13 cellular contexts compared by ENCODE assay signal in the genomic region with DNA sequence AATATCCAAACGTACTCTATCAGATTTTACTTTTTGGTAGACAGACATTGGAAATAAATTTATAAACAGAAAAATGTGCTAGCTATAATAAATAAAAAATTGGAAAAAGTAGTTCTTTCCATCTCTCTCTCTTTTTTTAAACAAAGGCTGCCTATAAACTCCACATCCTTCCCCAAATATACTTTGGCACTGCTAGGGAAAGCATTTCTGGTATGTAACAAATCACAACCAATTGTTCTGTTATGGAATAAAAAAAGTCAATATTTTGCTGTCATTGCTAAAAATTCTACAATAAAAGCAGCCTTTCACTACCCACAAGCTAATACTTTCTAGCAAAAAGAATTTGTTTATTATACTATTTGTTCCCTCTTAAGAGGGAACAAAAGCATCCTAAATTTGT.
"Had no signal": no experiment of that assay in that cellular context is flagged by ENCODE, and none has a peak within 500 bp of the region (broad histone marks: within the 10 kb centered on the region; RNA-seq: fewer than 3 reads in every experiment).

No MANE protein-coding gene starts in this region.

- H3K27me3 Mint-ChIP-seq: activated CD4-positive, alpha-beta T cell treated with anti-CD3 and anti-CD28 coated beads, Interleukin-2, amount 10 ng/mL, durations not matched to agents 7 days and 5 days; activated naive CD4-positive, alpha-beta T cell treated with anti-CD3 and anti-CD28 coated beads, Interleukin-2, amount 10 ng/mL, durations not matched to agents 7 days and 5 days; naive B cell; stimulated activated memory B cell treated with anti-CD40 and anti-IgM and Interleukin-4, amounts not matched to agents 10 μg/mL and 1 μg/mL and 100 μg/mL, for 72 hours had no signal

- H3K9me3 ChIP-seq: adrenal gland had no signal

- H3K36me3 ChIP-seq: adrenal gland had no signal

- H3K27ac Mint-ChIP-seq: activated CD4-positive, alpha-beta T cell treated with anti-CD3 and anti-CD28 coated beads, Interleukin-2, amount 10 ng/mL, durations not matched to agents 7 days and 5 days; activated naive CD4-positive, alpha-beta T cell treated with anti-CD3 and anti-CD28 coated beads, Interleukin-2, amount 10 ng/mL, durations not matched to agents 7 days and 5 days; activated T-helper 2 cell treated with anti-CD3 and anti-CD28 coated beads, Interferon-gamma antibody, Interleukin-2, Interleukin-4, amounts not matched to agents 10 μg/mL and 5 μg/mL and 100 μg/mL, durations not matched to agents 14 hours and 24 hours and 36 hours; mesothelial cell of epicardium; naive B cell; stimulated activated memory B cell treated with anti-CD40 and anti-IgM and Interleukin-4, amounts not matched to agents 10 μg/mL and 1 μg/mL and 100 μg/mL, for 72 hours had no signal

- H3K4me1 Mint-ChIP-seq: activated CD4-positive, alpha-beta T cell treated with anti-CD3 and anti-CD28 coated beads, Interleukin-2, amount 10 ng/mL, durations not matched to agents 7 days and 5 days; activated naive CD4-positive, alpha-beta T cell treated with anti-CD3 and anti-CD28 coated beads, Interleukin-2, amount 10 ng/mL, durations not matched to agents 7 days and 5 days; naive B cell; stimulated activated memory B cell treated with anti-CD40 and anti-IgM and Interleukin-4, amounts not matched to agents 10 μg/mL and 1 μg/mL and 100 μg/mL, for 72 hours had no signal

- H3K9me3 Mint-ChIP-seq: activated CD4-positive, alpha-beta T cell treated with anti-CD3 and anti-CD28 coated beads, Interleukin-2, amount 10 ng/mL, durations not matched to agents 7 days and 5 days; activated naive CD4-positive, alpha-beta T cell treated with anti-CD3 and anti-CD28 coated beads, Interleukin-2, amount 10 ng/mL, durations not matched to agents 7 days and 5 days; activated T-helper 2 cell treated with anti-CD3 and anti-CD28 coated beads, Interferon-gamma antibody, Interleukin-2, Interleukin-4, amounts not matched to agents 10 μg/mL and 5 μg/mL and 100 μg/mL, durations not matched to agents 14 hours and 24 hours and 36 hours; mesothelial cell of epicardium; naive B cell; stimulated activated memory B cell treated with anti-CD40 and anti-IgM and Interleukin-4, amounts not matched to agents 10 μg/mL and 1 μg/mL and 100 μg/mL, for 72 hours had no signal

- H3K36me3 Mint-ChIP-seq: activated naive CD4-positive, alpha-beta T cell treated with anti-CD3 and anti-CD28 coated beads, Interleukin-2, amount 10 ng/mL, durations not matched to agents 7 days and 5 days; mesothelial cell of epicardium; naive B cell; stimulated activated memory B cell treated with anti-CD40 and anti-IgM and Interleukin-4, amounts not matched to agents 10 μg/mL and 1 μg/mL and 100 μg/mL, for 72 hours had no signal

- H3K27me3 ChIP-seq: adrenal gland had no signal

- H3K4me3 Mint-ChIP-seq: activated CD4-positive, alpha-beta T cell treated with anti-CD3 and anti-CD28 coated beads, Interleukin-2, amount 10 ng/mL, durations not matched to agents 7 days and 5 days; activated naive CD4-positive, alpha-beta T cell treated with anti-CD3 and anti-CD28 coated beads, Interleukin-2, amount 10 ng/mL, durations not matched to agents 7 days and 5 days; mesothelial cell of epicardium; naive B cell; stimulated activated memory B cell treated with anti-CD40 and anti-IgM and Interleukin-4, amounts not matched to agents 10 μg/mL and 1 μg/mL and 100 μg/mL, for 72 hours had no signal

- DNase-seq: activated CD4-positive, alpha-beta T cell treated with anti-CD3 and anti-CD28 coated beads, Interleukin-2, amount 10 ng/mL, durations not matched to agents 7 days and 5 days; activated CD4-positive, CD25-positive, alpha-beta regulatory T cell; activated naive CD4-positive, alpha-beta T cell treated with anti-CD3 and anti-CD28 coated beads, Interleukin-2, amount 10 ng/mL, durations not matched to agents 7 days and 5 days; activated T-cell treated with anti-CD3 and anti-CD28 coated beads for 4 hours; adrenal gland; hippocampal formation; naive B cell; posterior cingulate gyrus; small intestine; stimulated activated CD4-positive, alpha-beta T cell treated with anti-CD3 and anti-CD28 coated beads, Interleukin-1b, Interleukin-23, amount 100 ng/mL, for 48 hours had no signal

- H3K4me3 ChIP-seq: adrenal gland had no signal

- H3K27ac ChIP-seq: adrenal gland had no signal

- ATAC-seq: stimulated activated memory B cell treated with anti-CD40 and anti-IgM and Interleukin-4, amounts not matched to agents 10 μg/mL and 1 μg/mL and 100 μg/mL, for 72 hours had no signal
